In genomic region chr10:3186365-3186764, GRCh38 we compare ENCODE assay signal across 12 cellular contexts. TPM values are rescaled to one million over a fixed set of nuclear protein-coding genes. Genes with fewer than 3 reads are reported as not detected.
DNase-seq lines count a peak whose midpoint lies in the region; ATAC-seq and TF ChIP-seq lines count a peak whose summit lies in the region.
"Had no signal": no experiment of that assay in that cellular context is flagged by ENCODE, and none has a peak within 500 bp of the region (broad histone marks: within the 10 kb centered on the region; RNA-seq: fewer than 3 reads in every experiment).

No MANE protein-coding gene starts in this region.

- H3K27ac Mint-ChIP-seq in T-cell (peak overlapping the region; percentile 46 to 52), CD14-positive monocyte (no peak overlapping the region)

- intact Hi-C loops in CD14-positive monocyte (cut with micrococcal nuclease), result no loop called here

- H3K4me3 Mint-ChIP-seq in T-cell, result peak overlapping the region in 1 of 3 donors; percentile 47
- H3K4me3 Mint-ChIP-seq in CD14-positive monocyte, result no peak overlapping the region

- no peaks in the 10 kb centered on the region for H3K9me3 Mint-ChIP-seq in T-cell
- H3K9me3 Mint-ChIP-seq in CD14-positive monocyte, result peaks cover 0 to 6% (median 0%) of the 10 kb centered on the region in 7 donors

- no peak for TF ChIP-seq CTCF in CD14-positive monocyte (IDR thresholded peaks at IDR 0.05)

- H3K36me3 Mint-ChIP-seq in T-cell (no peaks in the 10 kb centered on the region), CD14-positive monocyte (no peaks in the 10 kb centered on the region)

- DNase-seq in T-cell (peak in 33 of 34 experiments; percentile 26 to 81 (median 46)), activated T-cell treated with anti-CD3 and anti-CD28 coated beads for 24 hours (ENCODE audit: low read depth) (peak; percentile 52), NCI-H526 (lab: John Stamatoyannopoulos, UW) (no peak), CD14-positive monocyte (ENCODE audit: low spot score) (no peak), GDM1 (lab: John Stamatoyannopoulos, UW) (no peak)
- peak; percentile 40 for DNase-seq in central memory CD4-positive, alpha-beta T cell
- DNase-seq in stimulated activated CD8-positive, alpha-beta memory T cell treated with anti-CD3 and anti-CD28 coated beads, Interleukin-12 subunit alpha, Interleukin-12 subunit beta, amount 100 ng/mL, for 24 hours (ENCODE audit: extremely low read depth), result peak; percentile 25
- DNase-seq: BE2C, erythroblast, kidney, NCI-H2171 treated with DMSO at 0.1 percent for 48 hours had no signal

- POLR2A ChIA-PET in T-cell (lab: Charles Lee), result interaction anchor here in 1 of 2 donors (0.6 kb wide), 1 partner anchor 1644 kb away, joined by 3 read pairs; no protein-coding TSS in a partner anchor

- H3K27me3 Mint-ChIP-seq in T-cell (peaks cover 0 to 20% of the 10 kb centered on the region in 2 donors), CD14-positive monocyte (ENCODE audit: low read depth in 3 of 3) (peaks cover 2 to 7% (median 2%) of the 10 kb centered on the region in 3 donors)

- CTCF ChIA-PET in T-cell (lab: Charles Lee), result interaction anchor here in 1 of 2 donors (0.6 kb wide), 1 partner anchor 1740 kb away, joined by 3 read pairs; no protein-coding TSS in a partner anchor

- ATAC-seq in T-cell (replicated peaks in 1 of 4) (peak; percentile 94 to 100 (median 100)), GM21360 (IDR thresholded peaks at IDR 0.05; ENCODE audit: unreplicated experiment) (no peak)

- peaks cover 9 to 18% (median 10%) of the 10 kb centered on the region in 3 donors for H3K4me1 Mint-ChIP-seq in T-cell
- H3K4me1 Mint-ChIP-seq in CD14-positive monocyte, result peaks cover 7% of the 10 kb centered on the region

RNA-seq across cellular contexts. Expression of gene PITRM1, which starts 13.8 kb away (rescaled TPM):
- total RNA-seq in T-cell, result 10 to 100 TPM; 73.9 to 89.5 (median 81.0) TPM
- 10 to 100 TPM; 15.3 to 23.2 TPM for polyA plus RNA-seq in CD14-positive monocyte

Comparison
In these comparisons a context has a peak if more than half of its experiments do, and no peak if none do; other contexts are left out.
1. DNase-seq: peak in T-cell (33 of 34), activated T-cell treated with anti-CD3 and anti-CD28 coated beads for 24 hours (single experiment), central memory CD4-positive, alpha-beta T cell (single experiment) and stimulated activated CD8-positive, alpha-beta memory T cell treated with anti-CD3 and anti-CD28 coated beads, Interleukin-12 subunit alpha, Interleukin-12 subunit beta, amount 100 ng/mL, for 24 hours (single experiment); none in NCI-H526 (0 of 2), CD14-positive monocyte (single experiment) and GDM1 (single experiment).
2. H3K27ac Mint-ChIP-seq: peak in T-cell (2 of 2); none in CD14-positive monocyte (0 of 7).